21 cellular contexts compared by ENCODE assay signal in the genomic region with DNA sequence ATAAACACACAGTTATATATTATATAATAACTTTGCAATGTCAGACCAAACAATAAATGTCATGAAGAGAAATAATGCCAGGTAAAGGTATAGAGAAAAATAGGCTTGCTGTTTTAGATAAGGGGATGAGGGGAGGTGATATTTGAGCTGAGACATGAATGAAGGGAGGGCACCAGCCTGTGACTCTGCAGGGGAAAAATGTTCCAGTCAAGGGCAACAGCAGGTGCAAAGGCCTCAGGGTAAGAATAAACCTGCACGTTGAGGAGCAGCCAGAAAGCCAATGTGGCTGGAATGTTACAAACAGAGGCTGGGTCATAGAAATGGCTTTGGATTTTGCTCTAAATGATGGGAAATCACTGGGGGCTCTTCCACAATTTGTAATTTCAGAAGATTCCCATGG.
DNase-seq lines count a peak whose midpoint lies in the region; FAIRE-seq and TF ChIP-seq lines count a peak whose summit lies in the region.
"Had no signal": no experiment of that assay in that cellular context is flagged by ENCODE, and none has a peak within 500 bp of the region (broad histone marks: within the 10 kb centered on the region; RNA-seq: fewer than 3 reads in every experiment).

No MANE protein-coding gene starts in this region.

- POLR2A ChIA-PET in A673 (lab: Charles Lee; ENCODE audit: low non-redundant PET): no interaction called here

- DNase-seq in NCI-H510A treated with DMSO at 0.1 percent for 48 hours (lab: John Stamatoyannopoulos, UW): peak; percentile 1
- DNase-seq in NCI-H510A (lab: John Stamatoyannopoulos, UW): no peak
- DNase-seq in cerebellar cortex (ENCODE audit: low spot score): peak; percentile 8
- DNase-seq in left kidney (ENCODE audit: low read depth, low spot score): peak; percentile 47
- peak; percentile 36 for DNase-seq in small intestine
- no peak for DNase-seq in A673 (ENCODE audit: low spot score)
- no peak for DNase-seq in retina
- DNase-seq: C1 segment of cervical spinal cord; Caco-2; CD4-positive, alpha-beta memory T cell; MM.1S; NCI-H2029; NCI-H446 treated with DMSO at 0.1 percent for 48 hours; SIG-M5 had no signal

- FAIRE-seq in small intestine (lab: Jason Lieb, UNC): no peak
- FAIRE-seq: A549, GM12892, H54, RCC 7860 had no signal

- H3K9me3 ChIP-seq in small intestine (ENCODE audit: control insufficient read depth, low read depth) (no peaks in the 10 kb centered on the region), A673 (ENCODE audit: low read depth, low read length, poor library complexity, severe bottlenecking) (no peaks in the 10 kb centered on the region)
- H3K9me3 ChIP-seq: A549, Caco-2 had no signal

- 8 to 52% (median 14%) methylated on average over 1 of the region's 1 CpG for WGBS in small intestine, 3 donors

- no peaks in the 10 kb centered on the region for H3K27me3 ChIP-seq in small intestine (ENCODE audit: control insufficient read depth in 2 of 2, insufficient read depth in 2 of 2, low read length in 2 of 2)
- no peaks in the 10 kb centered on the region for H3K27me3 ChIP-seq in A673 (replicated peaks; ENCODE audit: insufficient read depth, low read depth, low read length, poor library complexity)

- H3K4me3 ChIP-seq in small intestine (ENCODE audit: low read depth in 1 of 2, low read length in 2 of 2) (no peak overlapping the region), A673 (ENCODE audit: low read depth, low read length, poor library complexity, severe bottlenecking) (no peak overlapping the region)
- H3K4me3 ChIP-seq: A549, SK-N-MC had no signal

- H3K4me1 ChIP-seq in small intestine (ENCODE audit: control insufficient read depth in 2 of 2, insufficient read depth in 1 of 2, low read depth in 1 of 2, low read length in 1 of 2) (peaks cover 6 to 7% of the 10 kb centered on the region in 2 donors), A673 (ENCODE audit: insufficient read depth, low read length, poor library complexity, severe bottlenecking) (peaks cover 14% of the 10 kb centered on the region)
- H3K4me1 ChIP-seq: A549 had no signal

- no peaks in the 10 kb centered on the region for H3K36me3 ChIP-seq in small intestine (ENCODE audit: control insufficient read depth in 2 of 2, insufficient read depth in 2 of 2, low read length in 2 of 2)
- H3K36me3 ChIP-seq in A673 (ENCODE audit: insufficient read depth, low read length, poor library complexity, severe bottlenecking): no peaks in the 10 kb centered on the region

- CTCF ChIA-PET in A673 (lab: Charles Lee): no interaction called here

- intact Hi-C loops in A673 (cut with micrococcal nuclease; ENCODE audit: unreplicated experiment): no loop called here

- H3K27ac ChIP-seq in small intestine (ENCODE audit: low read depth in 1 of 2, low read length in 1 of 2) (no peak overlapping the region), A673 (ENCODE audit: low read depth, low read length, poor library complexity, severe bottlenecking) (no peak overlapping the region)
- H3K27ac ChIP-seq: A549, HL-60, KMS-11, SK-N-MC had no signal

- no peak for TF ChIP-seq CTCF in A673 (conservative IDR thresholded peaks at IDR 0.05; ENCODE audit: low read depth, low read length)

- BruUV-seq in A673 (replicated peaks; lab: Mats Ljungman, UMichigan): no TSS peak

Comparison
In these comparisons a context has a peak if more than half of its experiments do, and no peak if none do; other contexts are left out.
1. DNase-seq: peak in NCI-H510A treated with DMSO at 0.1 percent for 48 hours (single experiment), cerebellar cortex (single experiment), left kidney (single experiment) and small intestine (single experiment); none in NCI-H510A (single experiment), A673 (single experiment) and retina (single experiment).